Comparison of ENCODE assay signal across 12 cellular contexts in genomic region chr16:54171855-54172537, GRCh38.
A peak's percentile ranks its signal among the peaks of the same experiment; 100 is the strongest.
DNase-seq lines count a peak whose midpoint lies in the region; ATAC-seq and TF ChIP-seq lines count a peak whose summit lies in the region.
"Had no signal": no experiment of that assay in that cellular context is flagged by ENCODE, and none has a peak within 500 bp of the region (broad histone marks: within the 10 kb centered on the region; RNA-seq: fewer than 3 reads in every experiment).

No MANE protein-coding gene starts in this region.

- H3K79me2 ChIP-seq in PC-3 (ENCODE audit: low read length) = no peaks in the 10 kb centered on the region

- H3K9ac ChIP-seq in PC-3 (ENCODE audit: low read length) = no peak overlapping the region

- ATAC-seq in left cardiac atrium (no peak), PC-3 (no peak), HG02610 (IDR thresholded peaks at IDR 0.05; ENCODE audit: unreplicated experiment) (no peak), GM18520 (IDR thresholded peaks at IDR 0.05; ENCODE audit: unreplicated experiment) (no peak), HG03432 (IDR thresholded peaks at IDR 0.05; ENCODE audit: unreplicated experiment) (no peak)
- ATAC-seq: foreskin keratinocyte had no signal

- H4K20me1 ChIP-seq in PC-3 (ENCODE audit: low read length) = no peaks in the 10 kb centered on the region

- no peak overlapping the region for H3K27ac ChIP-seq in cardiac muscle cell
- no peak overlapping the region for H3K27ac ChIP-seq in PC-3 (ENCODE audit: low read length)
- H3K27ac ChIP-seq: C4-2B, foreskin keratinocyte, neutrophil had no signal

- H3F3A ChIP-seq in PC-3 (ENCODE audit: low read length, unreplicated experiment) = no peaks in the 10 kb centered on the region

- H3K4me3 ChIP-seq in cardiac muscle cell = no peak overlapping the region
- no peak overlapping the region for H3K4me3 ChIP-seq in PC-3 (ENCODE audit: low read length)
- H3K4me3 ChIP-seq in fibroblast of the aortic adventitia (ENCODE audit: low read depth, low read length) = no peak overlapping the region

- no peaks in the 10 kb centered on the region for H3K27me3 ChIP-seq in cardiac muscle cell
- peaks cover 67% of the 10 kb centered on the region for H3K27me3 ChIP-seq in PC-3 (ENCODE audit: low read length)

- no peak overlapping the region for H2AFZ ChIP-seq in PC-3 (ENCODE audit: low read length)

- H3K36me3 ChIP-seq in cardiac muscle cell = no peaks in the 10 kb centered on the region
- no peaks in the 10 kb centered on the region for H3K36me3 ChIP-seq in PC-3 (ENCODE audit: low read depth, low read length)
- H3K36me3 ChIP-seq: neutrophil had no signal

- H3K4me2 ChIP-seq in PC-3 (ENCODE audit: low read length) = no peak overlapping the region

- peaks cover 53% of the 10 kb centered on the region for H3K4me1 ChIP-seq in cardiac muscle cell (ENCODE audit: low read depth)
- no peaks in the 10 kb centered on the region for H3K4me1 ChIP-seq in PC-3 (ENCODE audit: insufficient read depth, low read length)
- H3K4me1 ChIP-seq: foreskin keratinocyte had no signal

- DNase-seq in cardiac muscle cell (ENCODE audit: low read depth in 1 of 2, low spot score in 1 of 2) (peak; percentile 38 to 68), left cardiac atrium (no peak), PC-3 (peak; percentile 19), fibroblast of the aortic adventitia (ENCODE audit: low read depth) (peak; percentile 50), HK-2 (ENCODE audit: unreplicated experiment) (no peak)
- DNase-seq: activated naive CD4-positive, alpha-beta T cell had no signal

- CTCF ChIA-PET in PC-3 (lab: Charles Lee) = no interaction called here

- H3K9me3 ChIP-seq in cardiac muscle cell (ENCODE audit: low read depth) (no peaks in the 10 kb centered on the region), PC-3 (ENCODE audit: low read length) (no peaks in the 10 kb centered on the region)
- H3K9me3 ChIP-seq: neutrophil had no signal

- intact Hi-C loops in left cardiac atrium (cut with DNase I) (no loop called here), PC-3 (cut with micrococcal nuclease) (no loop called here)

- no peak for TF ChIP-seq CTCF in cardiac muscle cell (IDR thresholded peaks at IDR 0.05; ENCODE audit: low read depth, low read length)
- no peak for TF ChIP-seq CTCF in PC-3 (conservative IDR thresholded peaks at IDR 0.05; ENCODE audit: low read depth, low read length)
- no peak for TF ChIP-seq CTCF in fibroblast of the aortic adventitia (IDR thresholded peaks at IDR 0.05; ENCODE audit: insufficient read depth, low read length)

- no peaks in the 10 kb centered on the region for H3K9me2 ChIP-seq in PC-3 (replicated peaks; ENCODE audit: low read length)

- BruUV-seq in PC-3 (replicated peaks; lab: Mats Ljungman, UMichigan) = no TSS peak

- POLR2A ChIA-PET in PC-3 (lab: Charles Lee; ENCODE audit: unreplicated experiment) = no interaction called here

Comparison
In these comparisons a context has a peak if more than half of its experiments do, and no peak if none do; other contexts are left out.
1. DNase-seq: peak in cardiac muscle cell (2 of 2), PC-3 (single experiment) and fibroblast of the aortic adventitia (single experiment); none in left cardiac atrium (single experiment) and HK-2 (single experiment).